16 cellular contexts compared by ENCODE assay signal in genomic region chr5:1055896-1056610, GRCh38. TPM values are rescaled to one million over a fixed set of nuclear protein-coding genes. Genes with fewer than 3 reads are reported as not detected.
DNase-seq lines count a peak whose midpoint lies in the region; ATAC-seq and TF ChIP-seq lines count a peak whose summit lies in the region.
"Had no signal": no experiment of that assay in that cellular context is flagged by ENCODE, and none has a peak within 500 bp of the region (broad histone marks: within the 10 kb centered on the region; RNA-seq: fewer than 3 reads in every experiment).

No MANE protein-coding gene starts in this region.

- H3K4me1 ChIP-seq in right lobe of liver, result peaks cover 0 to 7% (median 0%) of the 10 kb centered on the region in 4 donors

- no peak overlapping the region for H3K4me3 Mint-ChIP-seq in stimulated activated naive CD8-positive, alpha-beta T cell treated with anti-CD3 and anti-CD28 coated beads, Interleukin-15, amount 100 ng/mL, for 72 hours
- H3K4me3 Mint-ChIP-seq in WTC11, result no peak overlapping the region
- H3K4me3 Mint-ChIP-seq: CD8-positive, alpha-beta T cell had no signal

- H3K9me3 Mint-ChIP-seq in stimulated activated naive CD8-positive, alpha-beta T cell treated with anti-CD3 and anti-CD28 coated beads, Interleukin-15, amount 100 ng/mL, for 72 hours, result no peaks in the 10 kb centered on the region
- H3K9me3 Mint-ChIP-seq in WTC11, result no peaks in the 10 kb centered on the region
- H3K9me3 Mint-ChIP-seq: CD8-positive, alpha-beta T cell had no signal

- CTCF ChIA-PET in WTC11 (lab: Charles Lee), result interaction anchor here (1.0 kb wide), 1 partner anchor 73 kb away, joined by 4 read pairs; no protein-coding TSS in a partner anchor

- no peak for DNase-seq in stimulated activated naive CD8-positive, alpha-beta T cell treated with anti-CD3 and anti-CD28 coated beads, Interleukin-15, amount 100 ng/mL, for 72 hours
- DNase-seq in stimulated activated naive CD8-positive, alpha-beta T cell treated with anti-CD3 and anti-CD28 coated beads, Interleukin-15, Interleukin-2, amounts not matched to agents 100 U/mL and 50 U/mL, for 24 hours, result no peak
- no peak for DNase-seq in WTC11 (ENCODE audit: low spot score)
- peak in 2 of 3 donors; percentile 18 to 50 for DNase-seq in right lobe of liver
- DNase-seq in NCI-H82 treated with DMSO at 0.1 percent for 48 hours (lab: John Stamatoyannopoulos, UW; ENCODE audit: unreplicated experiment), result no peak
- DNase-seq: BE2C; CD8-positive, alpha-beta T cell; DMS79 treated with DMSO at 0.1 percent for 48 hours; GM23248; NCI-H1048; NCI-H1436 treated with DMSO at 0.1 percent for 48 hours; NCI-H2081; NCI-H774; PC-9 had no signal

- POLR2A ChIA-PET in WTC11 (lab: Charles Lee), result no interaction called here

- H3K36me3 Mint-ChIP-seq in WTC11, result peaks cover 18% of the 10 kb centered on the region; the same call in 1 of the 2 replicates

- TF ChIP-seq CTCF in WTC11 (IDR thresholded peaks at IDR 0.05) (no peak), right lobe of liver (IDR thresholded peaks at IDR 0.05) (no peak)

- WGBS in right lobe of liver (ENCODE audit: insufficient coverage, low coverage, low lambda C conversion rate, missing lambda C conversion rate), result 93% methylated on average over 7 of the region's 39 CpGs

- peaks cover 0 to 83% (median 29%) of the 10 kb centered on the region in 4 donors for H3K36me3 ChIP-seq in right lobe of liver
- H3K36me3 ChIP-seq: BE2C had no signal

- no peak for TF ChIP-seq POLR2A in right lobe of liver (IDR thresholded peaks at IDR 0.05)

- intact Hi-C loops in right lobe of liver (cut with DNase I), result no loop called here

- no peaks in the 10 kb centered on the region for H3K9me3 ChIP-seq in right lobe of liver
- H3K9me3 ChIP-seq: BE2C had no signal

- no peak overlapping the region for H3K4me3 ChIP-seq in right lobe of liver
- H3K4me3 ChIP-seq: GM23248, PC-9 had no signal

- H3K27ac Mint-ChIP-seq in stimulated activated naive CD8-positive, alpha-beta T cell treated with anti-CD3 and anti-CD28 coated beads, Interleukin-15, amount 100 ng/mL, for 72 hours, result peak overlapping the region; percentile 3 to 69
- peak overlapping the region; percentile 91 for H3K27ac Mint-ChIP-seq in WTC11
- H3K27ac Mint-ChIP-seq: CD8-positive, alpha-beta T cell had no signal

- ATAC-seq in stimulated activated naive CD8-positive, alpha-beta T cell treated with anti-CD3 and anti-CD28 coated beads, Interleukin-15, amount 100 ng/mL, for 72 hours, result no peak
- ATAC-seq in stimulated activated naive CD8-positive, alpha-beta T cell treated with anti-CD3 and anti-CD28 coated beads, Interleukin-15, Interleukin-2, amounts not matched to agents 100 U/mL and 50 U/mL, for 24 hours, result no peak
- ATAC-seq in WTC11 (no peak), right lobe of liver (no peak), HG03520 (IDR thresholded peaks at IDR 0.05; ENCODE audit: unreplicated experiment) (no peak), GM21528 (IDR thresholded peaks at IDR 0.05; ENCODE audit: low FRiP score, unreplicated experiment) (no peak)
- ATAC-seq: CD8-positive, alpha-beta T cell had no signal

- no peaks in the 10 kb centered on the region for H3K27me3 Mint-ChIP-seq in stimulated activated naive CD8-positive, alpha-beta T cell treated with anti-CD3 and anti-CD28 coated beads, Interleukin-15, amount 100 ng/mL, for 72 hours
- H3K27me3 Mint-ChIP-seq in WTC11 (ENCODE audit: low read depth), result no peaks in the 10 kb centered on the region

- no peaks in the 10 kb centered on the region for H3K27me3 ChIP-seq in right lobe of liver
- H3K27me3 ChIP-seq: BE2C had no signal

- H3K4me1 Mint-ChIP-seq in stimulated activated naive CD8-positive, alpha-beta T cell treated with anti-CD3 and anti-CD28 coated beads, Interleukin-15, amount 100 ng/mL, for 72 hours, result no peaks in the 10 kb centered on the region
- H3K4me1 Mint-ChIP-seq in WTC11, result no peaks in the 10 kb centered on the region

- H3K27ac ChIP-seq in right lobe of liver, result no peak overlapping the region
- H3K27ac ChIP-seq: GM23248, PC-9 had no signal

TF ChIP-seq in WTC11, 78 proteins besides CTCF, POLR2A, EP300 and RAD21 (continues in another document):
- no peak for TF ChIP-seq AFF4 (CRISPR knock-in tag; IDR thresholded peaks at IDR 0.05; ENCODE audit: borderline replicate concordance)
- TF ChIP-seq JAZF1 (CRISPR knock-in tag; IDR thresholded peaks at IDR 0.05), result no peak
- TF ChIP-seq ESRRA (CRISPR knock-in tag; IDR thresholded peaks at IDR 0.05; ENCODE audit: borderline replicate concordance), result no peak
- no peak for TF ChIP-seq ZNF532 (CRISPR knock-in tag; IDR thresholded peaks at IDR 0.05; ENCODE audit: borderline replicate concordance)
- TF ChIP-seq NR2C2 (CRISPR knock-in tag; IDR thresholded peaks at IDR 0.05), result no peak
- TF ChIP-seq E2F5 (CRISPR knock-in tag; IDR thresholded peaks at IDR 0.05), result no peak
- no peak for TF ChIP-seq EMX1 (CRISPR knock-in tag; IDR thresholded peaks at IDR 0.05)
- no peak for TF ChIP-seq FOXP1 (CRISPR knock-in tag; IDR thresholded peaks at IDR 0.05; ENCODE audit: borderline replicate concordance)
- no peak for TF ChIP-seq IRF2 (CRISPR knock-in tag; IDR thresholded peaks at IDR 0.05; ENCODE audit: borderline replicate concordance, low read depth)

RNA-seq across cellular contexts. Expression of gene NKD2, which starts 47.5 kb away (rescaled TPM):
- total RNA-seq in WTC11 (2021) (12.8 to 16.6 TPM (median 15.9 TPM) in 3 replicates), right lobe of liver (1 to 10 TPM in 4 of 6 experiments, under 1 TPM in 2; 0.93 to 2.9 (median 2.2) TPM)
- total RNA-seq: GM23248 had no signal

RNA-seq across cellular contexts. Expression of gene SLC12A7, which starts 55.8 kb away (rescaled TPM):
- total RNA-seq in WTC11 (2021), result 28.1 to 29.9 TPM (median 29.9 TPM) in 3 replicates
- total RNA-seq in right lobe of liver, result 10 to 100 TPM; 38.9 to 65.2 (median 53.3) TPM

Comparison
In these comparisons a context has a peak if more than half of its experiments do, and no peak if none do; other contexts are left out.
1. DNase-seq: peak in right lobe of liver (2 of 3); none in stimulated activated naive CD8-positive, alpha-beta T cell treated with anti-CD3 and anti-CD28 coated beads, Interleukin-15, amount 100 ng/mL, for 72 hours (0 of 2), stimulated activated naive CD8-positive, alpha-beta T cell treated with anti-CD3 and anti-CD28 coated beads, Interleukin-15, Interleukin-2, amounts not matched to agents 100 U/mL and 50 U/mL, for 24 hours (single experiment), WTC11 (single experiment) and NCI-H82 treated with DMSO at 0.1 percent for 48 hours (single experiment).